ENCODE assay signal across 1 cellular context in the genomic region with DNA sequence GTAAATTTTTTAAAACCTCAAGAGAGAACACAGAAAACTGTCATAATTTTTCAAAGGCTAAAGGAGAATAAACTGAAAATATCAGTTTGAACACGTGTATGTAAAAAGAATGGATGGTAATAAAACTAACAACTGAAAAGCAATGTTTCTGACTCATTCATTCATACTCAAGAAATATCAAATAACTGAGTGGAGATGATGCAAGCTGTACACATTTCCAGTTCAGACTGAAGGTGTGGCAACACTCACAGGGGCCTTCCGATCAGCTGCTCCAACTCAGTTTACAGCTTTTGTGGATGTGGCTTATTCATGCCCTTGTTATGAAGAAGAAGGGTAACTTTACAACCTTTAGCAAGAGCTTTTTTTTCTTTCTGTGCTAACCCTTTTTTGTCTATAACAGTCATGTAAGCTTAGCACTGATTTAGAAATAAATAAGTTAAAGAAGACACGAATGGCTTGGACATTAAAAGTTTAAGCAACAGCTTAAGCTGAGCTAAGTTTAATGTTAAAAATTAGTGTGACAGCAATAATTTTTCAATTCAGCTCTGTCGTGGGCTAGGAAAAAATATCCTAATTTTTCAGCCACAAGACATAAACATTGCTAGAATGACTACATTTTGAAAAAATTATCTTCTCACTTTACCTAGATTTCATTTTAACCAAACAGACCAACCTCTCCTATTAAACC.
TF ChIP-seq lines count a peak whose summit lies in the region.

No MANE protein-coding gene starts in this region.

TF ChIP-seq in HepG2, 621 proteins besides CTCF, POLR2A, EP300 and RAD21 (continued from another document and continues in another):
- TF ChIP-seq, protein P1, sequence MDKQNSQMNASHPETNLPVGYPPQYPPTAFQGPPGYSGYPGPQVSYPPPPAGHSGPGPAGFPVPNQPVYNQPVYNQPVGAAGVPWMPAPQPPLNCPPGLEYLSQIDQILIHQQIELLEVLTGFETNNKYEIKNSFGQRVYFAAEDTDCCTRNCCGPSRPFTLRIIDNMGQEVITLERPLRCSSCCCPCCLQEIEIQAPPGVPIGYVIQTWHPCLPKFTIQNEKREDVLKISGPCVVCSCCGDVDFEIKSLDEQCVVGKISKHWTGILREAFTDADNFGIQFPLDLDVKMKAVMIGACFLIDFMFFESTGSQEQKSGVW (CRISPR knock-in tag; IDR thresholded peaks at IDR 0.05; ENCODE audit: borderline replicate concordance), result no peak
- TF ChIP-seq TBL1XR1 (IDR thresholded peaks at IDR 0.05; ENCODE audit: borderline replicate concordance, low read length, partially characterized antibody) (peak; percentile 24), RXRB (CRISPR knock-in tag; IDR thresholded peaks at IDR 0.05; ENCODE audit: borderline replicate concordance) (peak; percentile 50; the same call in 1 of the 2 replicates), ZNF329 (CRISPR knock-in tag; IDR thresholded peaks at IDR 0.05; ENCODE audit: low read depth) (no peak), EHMT2 (IDR thresholded peaks at IDR 0.05; ENCODE audit: borderline replicate concordance, low read depth, low read length) (no peak), TEAD3 (CRISPR knock-in tag; optimal IDR thresholded peaks at IDR 0.05; ENCODE audit: borderline replicate concordance) (peak; percentile 71), KLF15 (CRISPR knock-in tag; IDR thresholded peaks at IDR 0.05; ENCODE audit: borderline replicate concordance) (no peak), ZKSCAN8 (CRISPR knock-in tag; IDR thresholded peaks at IDR 0.05; ENCODE audit: borderline replicate concordance) (0 out of 2 replicates have a peak, but pooled peaks have one; percentile 17), MBD4 (IDR thresholded peaks at IDR 0.05; ENCODE audit: borderline replicate concordance, low read length) (no peak), ZNF577 (CRISPR knock-in tag; IDR thresholded peaks at IDR 0.05; ENCODE audit: borderline replicate concordance, low read depth) (no peak), HDAC1 (CRISPR knock-in tag; IDR thresholded peaks at IDR 0.05) (peak; percentile 24; the same call in 1 of the 2 replicates), ZNF264 (CRISPR knock-in tag; IDR thresholded peaks at IDR 0.05) (0 out of 2 replicates have a peak, but pooled peaks have one; percentile 26), CAMTA2 (CRISPR knock-in tag; IDR thresholded peaks at IDR 0.05; ENCODE audit: borderline replicate concordance) (no peak), SAFB2 (CRISPR knock-in tag; IDR thresholded peaks at IDR 0.05; ENCODE audit: borderline replicate concordance, low read depth) (no peak), ZNF501 (CRISPR knock-in tag; IDR thresholded peaks at IDR 0.05) (no peak), SMARCE1 (IDR thresholded peaks at IDR 0.05; ENCODE audit: borderline replicate concordance) (no peak), FOXP1 (IDR thresholded peaks at IDR 0.05) (no peak), FOXP1 (CRISPR knock-in tag; IDR thresholded peaks at IDR 0.05) (peak; percentile 60), FOSL1 (CRISPR knock-in tag; IDR thresholded peaks at IDR 0.05; ENCODE audit: borderline replicate concordance) (no peak), ZNF674 (CRISPR knock-in tag; IDR thresholded peaks at IDR 0.05; ENCODE audit: low read depth) (no peak), ZNF260 (CRISPR knock-in tag; IDR thresholded peaks at IDR 0.05; ENCODE audit: borderline replicate concordance, low read depth) (no peak), ZSCAN20 (CRISPR knock-in tag; IDR thresholded peaks at IDR 0.05; ENCODE audit: borderline replicate concordance) (peak; percentile 66; the same call in 1 of the 2 replicates), NFYC (CRISPR knock-in tag; IDR thresholded peaks at IDR 0.05) (no peak)
- TF ChIP-seq, protein P2, sequence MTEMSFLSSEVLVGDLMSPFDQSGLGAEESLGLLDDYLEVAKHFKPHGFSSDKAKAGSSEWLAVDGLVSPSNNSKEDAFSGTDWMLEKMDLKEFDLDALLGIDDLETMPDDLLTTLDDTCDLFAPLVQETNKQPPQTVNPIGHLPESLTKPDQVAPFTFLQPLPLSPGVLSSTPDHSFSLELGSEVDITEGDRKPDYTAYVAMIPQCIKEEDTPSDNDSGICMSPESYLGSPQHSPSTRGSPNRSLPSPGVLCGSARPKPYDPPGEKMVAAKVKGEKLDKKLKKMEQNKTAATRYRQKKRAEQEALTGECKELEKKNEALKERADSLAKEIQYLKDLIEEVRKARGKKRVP (CRISPR knock-in tag; IDR thresholded peaks at IDR 0.05), result peak in 1 of 2 experiments; percentile 98; a peak in 2 of 4 replicates
- TF ChIP-seq, protein P3, sequence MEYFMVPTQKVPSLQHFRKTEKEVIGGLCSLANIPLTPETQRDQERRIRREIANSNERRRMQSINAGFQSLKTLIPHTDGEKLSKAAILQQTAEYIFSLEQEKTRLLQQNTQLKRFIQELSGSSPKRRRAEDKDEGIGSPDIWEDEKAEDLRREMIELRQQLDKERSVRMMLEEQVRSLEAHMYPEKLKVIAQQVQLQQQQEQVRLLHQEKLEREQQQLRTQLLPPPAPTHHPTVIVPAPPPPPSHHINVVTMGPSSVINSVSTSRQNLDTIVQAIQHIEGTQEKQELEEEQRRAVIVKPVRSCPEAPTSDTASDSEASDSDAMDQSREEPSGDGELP (IDR thresholded peaks at IDR 0.05; ENCODE audit: borderline replicate concordance, low read depth), result peak; percentile 96
- TF ChIP-seq, protein P4, sequence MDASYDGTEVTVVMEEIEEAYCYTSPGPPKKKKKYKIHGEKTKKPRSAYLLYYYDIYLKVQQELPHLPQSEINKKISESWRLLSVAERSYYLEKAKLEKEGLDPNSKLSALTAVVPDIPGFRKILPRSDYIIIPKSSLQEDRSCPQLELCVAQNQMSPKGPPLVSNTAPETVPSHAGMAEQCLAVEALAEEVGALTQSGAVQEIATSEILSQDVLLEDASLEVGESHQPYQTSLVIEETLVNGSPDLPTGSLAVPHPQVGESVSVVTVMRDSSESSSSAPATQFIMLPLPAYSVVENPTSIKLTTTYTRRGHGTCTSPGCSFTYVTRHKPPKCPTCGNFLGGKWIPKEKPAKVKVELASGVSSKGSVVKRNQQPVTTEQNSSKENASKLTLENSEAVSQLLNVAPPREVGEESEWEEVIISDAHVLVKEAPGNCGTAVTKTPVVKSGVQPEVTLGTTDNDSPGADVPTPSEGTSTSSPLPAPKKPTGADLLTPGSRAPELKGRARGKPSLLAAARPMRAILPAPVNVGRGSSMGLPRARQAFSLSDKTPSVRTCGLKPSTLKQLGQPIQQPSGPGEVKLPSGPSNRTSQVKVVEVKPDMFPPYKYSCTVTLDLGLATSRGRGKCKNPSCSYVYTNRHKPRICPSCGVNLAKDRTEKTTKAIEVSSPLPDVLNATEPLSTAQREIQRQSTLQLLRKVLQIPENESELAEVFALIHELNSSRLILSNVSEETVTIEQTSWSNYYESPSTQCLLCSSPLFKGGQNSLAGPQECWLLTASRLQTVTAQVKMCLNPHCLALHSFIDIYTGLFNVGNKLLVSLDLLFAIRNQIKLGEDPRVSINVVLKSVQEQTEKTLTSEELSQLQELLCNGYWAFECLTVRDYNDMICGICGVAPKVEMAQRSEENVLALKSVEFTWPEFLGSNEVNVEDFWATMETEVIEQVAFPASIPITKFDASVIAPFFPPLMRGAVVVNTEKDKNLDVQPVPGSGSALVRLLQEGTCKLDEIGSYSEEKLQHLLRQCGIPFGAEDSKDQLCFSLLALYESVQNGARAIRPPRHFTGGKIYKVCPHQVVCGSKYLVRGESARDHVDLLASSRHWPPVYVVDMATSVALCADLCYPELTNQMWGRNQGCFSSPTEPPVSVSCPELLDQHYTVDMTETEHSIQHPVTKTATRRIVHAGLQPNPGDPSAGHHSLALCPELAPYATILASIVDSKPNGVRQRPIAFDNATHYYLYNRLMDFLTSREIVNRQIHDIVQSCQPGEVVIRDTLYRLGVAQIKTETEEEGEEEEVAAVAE (CRISPR knock-in tag; IDR thresholded peaks at IDR 0.05; ENCODE audit: borderline replicate concordance), result peak; percentile 65; the same call in 1 of the 2 replicates
- TF ChIP-seq, protein P5, sequence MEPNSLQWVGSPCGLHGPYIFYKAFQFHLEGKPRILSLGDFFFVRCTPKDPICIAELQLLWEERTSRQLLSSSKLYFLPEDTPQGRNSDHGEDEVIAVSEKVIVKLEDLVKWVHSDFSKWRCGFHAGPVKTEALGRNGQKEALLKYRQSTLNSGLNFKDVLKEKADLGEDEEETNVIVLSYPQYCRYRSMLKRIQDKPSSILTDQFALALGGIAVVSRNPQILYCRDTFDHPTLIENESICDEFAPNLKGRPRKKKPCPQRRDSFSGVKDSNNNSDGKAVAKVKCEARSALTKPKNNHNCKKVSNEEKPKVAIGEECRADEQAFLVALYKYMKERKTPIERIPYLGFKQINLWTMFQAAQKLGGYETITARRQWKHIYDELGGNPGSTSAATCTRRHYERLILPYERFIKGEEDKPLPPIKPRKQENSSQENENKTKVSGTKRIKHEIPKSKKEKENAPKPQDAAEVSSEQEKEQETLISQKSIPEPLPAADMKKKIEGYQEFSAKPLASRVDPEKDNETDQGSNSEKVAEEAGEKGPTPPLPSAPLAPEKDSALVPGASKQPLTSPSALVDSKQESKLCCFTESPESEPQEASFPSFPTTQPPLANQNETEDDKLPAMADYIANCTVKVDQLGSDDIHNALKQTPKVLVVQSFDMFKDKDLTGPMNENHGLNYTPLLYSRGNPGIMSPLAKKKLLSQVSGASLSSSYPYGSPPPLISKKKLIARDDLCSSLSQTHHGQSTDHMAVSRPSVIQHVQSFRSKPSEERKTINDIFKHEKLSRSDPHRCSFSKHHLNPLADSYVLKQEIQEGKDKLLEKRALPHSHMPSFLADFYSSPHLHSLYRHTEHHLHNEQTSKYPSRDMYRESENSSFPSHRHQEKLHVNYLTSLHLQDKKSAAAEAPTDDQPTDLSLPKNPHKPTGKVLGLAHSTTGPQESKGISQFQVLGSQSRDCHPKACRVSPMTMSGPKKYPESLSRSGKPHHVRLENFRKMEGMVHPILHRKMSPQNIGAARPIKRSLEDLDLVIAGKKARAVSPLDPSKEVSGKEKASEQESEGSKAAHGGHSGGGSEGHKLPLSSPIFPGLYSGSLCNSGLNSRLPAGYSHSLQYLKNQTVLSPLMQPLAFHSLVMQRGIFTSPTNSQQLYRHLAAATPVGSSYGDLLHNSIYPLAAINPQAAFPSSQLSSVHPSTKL (CRISPR knock-in tag; IDR thresholded peaks at IDR 0.05), result peak; percentile 86
- TF ChIP-seq, protein P6, sequence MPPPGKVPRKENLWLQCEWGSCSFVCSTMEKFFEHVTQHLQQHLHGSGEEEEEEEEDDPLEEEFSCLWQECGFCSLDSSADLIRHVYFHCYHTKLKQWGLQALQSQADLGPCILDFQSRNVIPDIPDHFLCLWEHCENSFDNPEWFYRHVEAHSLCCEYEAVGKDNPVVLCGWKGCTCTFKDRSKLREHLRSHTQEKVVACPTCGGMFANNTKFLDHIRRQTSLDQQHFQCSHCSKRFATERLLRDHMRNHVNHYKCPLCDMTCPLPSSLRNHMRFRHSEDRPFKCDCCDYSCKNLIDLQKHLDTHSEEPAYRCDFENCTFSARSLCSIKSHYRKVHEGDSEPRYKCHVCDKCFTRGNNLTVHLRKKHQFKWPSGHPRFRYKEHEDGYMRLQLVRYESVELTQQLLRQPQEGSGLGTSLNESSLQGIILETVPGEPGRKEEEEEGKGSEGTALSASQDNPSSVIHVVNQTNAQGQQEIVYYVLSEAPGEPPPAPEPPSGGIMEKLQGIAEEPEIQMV (CRISPR knock-in tag; IDR thresholded peaks at IDR 0.05; ENCODE audit: low read depth), result no peak
- TF ChIP-seq, protein P7, sequence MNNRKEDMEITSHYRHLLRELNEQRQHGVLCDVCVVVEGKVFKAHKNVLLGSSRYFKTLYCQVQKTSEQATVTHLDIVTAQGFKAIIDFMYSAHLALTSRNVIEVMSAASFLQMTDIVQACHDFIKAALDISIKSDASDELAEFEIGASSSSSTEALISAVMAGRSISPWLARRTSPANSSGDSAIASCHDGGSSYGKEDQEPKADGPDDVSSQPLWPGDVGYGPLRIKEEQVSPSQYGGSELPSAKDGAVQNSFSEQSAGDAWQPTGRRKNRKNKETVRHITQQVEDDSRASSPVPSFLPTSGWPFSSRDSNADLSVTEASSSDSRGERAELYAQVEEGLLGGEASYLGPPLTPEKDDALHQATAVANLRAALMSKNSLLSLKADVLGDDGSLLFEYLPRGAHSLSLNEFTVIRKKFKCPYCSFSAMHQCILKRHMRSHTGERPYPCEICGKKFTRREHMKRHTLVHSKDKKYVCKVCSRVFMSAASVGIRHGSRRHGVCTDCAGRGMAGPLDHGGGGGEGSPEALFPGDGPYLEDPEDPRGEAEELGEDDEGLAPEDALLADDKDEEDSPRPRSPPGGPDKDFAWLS (CRISPR knock-in tag; IDR thresholded peaks at IDR 0.05; ENCODE audit: borderline replicate concordance), result no peak
- TF ChIP-seq, protein P8, sequence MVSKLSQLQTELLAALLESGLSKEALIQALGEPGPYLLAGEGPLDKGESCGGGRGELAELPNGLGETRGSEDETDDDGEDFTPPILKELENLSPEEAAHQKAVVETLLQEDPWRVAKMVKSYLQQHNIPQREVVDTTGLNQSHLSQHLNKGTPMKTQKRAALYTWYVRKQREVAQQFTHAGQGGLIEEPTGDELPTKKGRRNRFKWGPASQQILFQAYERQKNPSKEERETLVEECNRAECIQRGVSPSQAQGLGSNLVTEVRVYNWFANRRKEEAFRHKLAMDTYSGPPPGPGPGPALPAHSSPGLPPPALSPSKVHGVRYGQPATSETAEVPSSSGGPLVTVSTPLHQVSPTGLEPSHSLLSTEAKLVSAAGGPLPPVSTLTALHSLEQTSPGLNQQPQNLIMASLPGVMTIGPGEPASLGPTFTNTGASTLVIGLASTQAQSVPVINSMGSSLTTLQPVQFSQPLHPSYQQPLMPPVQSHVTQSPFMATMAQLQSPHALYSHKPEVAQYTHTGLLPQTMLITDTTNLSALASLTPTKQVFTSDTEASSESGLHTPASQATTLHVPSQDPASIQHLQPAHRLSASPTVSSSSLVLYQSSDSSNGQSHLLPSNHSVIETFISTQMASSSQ (IDR thresholded peaks at IDR 0.05; ENCODE audit: low read depth), result no peak
- TF ChIP-seq, protein P8 (CRISPR knock-in tag; IDR thresholded peaks at IDR 0.05; ENCODE audit: borderline replicate concordance), result peak; percentile 22; the same call in 1 of the 2 replicates
